ENCODE assay signal across 8 cellular contexts in the genomic region with DNA sequence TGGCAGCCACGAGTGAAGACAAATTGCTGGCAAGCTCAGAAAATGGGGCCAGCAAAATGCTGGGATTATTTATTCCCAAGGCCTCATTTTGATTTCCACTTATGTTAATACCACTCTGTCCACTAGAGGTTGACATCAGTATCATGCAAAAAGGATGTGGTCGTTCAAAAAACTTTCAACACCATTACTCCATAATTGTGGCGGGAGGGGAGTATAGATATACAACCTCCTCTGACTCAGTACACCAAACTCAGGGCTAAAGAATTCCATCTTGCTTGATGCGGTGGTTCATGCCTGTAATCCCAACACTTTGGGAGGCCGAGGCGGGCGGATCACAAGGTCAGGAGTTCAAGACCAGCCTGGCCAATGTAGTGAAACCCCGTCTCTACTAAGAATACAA.
A peak's percentile ranks its signal among the peaks of the same experiment; 100 is the strongest.
DNase-seq lines count a peak whose midpoint lies in the region; ATAC-seq, FAIRE-seq and TF ChIP-seq lines count a peak whose summit lies in the region.
"Not testable (repeated sequence)": the region's sequence is repeated elsewhere in the genome, so short reads cannot be mapped to it uniquely, and the experiment has no call there.

No MANE protein-coding gene starts in this region.

- not testable (repeated sequence) for H3K9me3 Mint-ChIP-seq in stimulated activated naive CD8-positive, alpha-beta T cell treated with anti-CD3 and anti-CD28 coated beads, Interleukin-15, amount 100 ng/mL, for 72 hours

- not testable (repeated sequence) for H2AFZ ChIP-seq in SK-N-SH (ENCODE audit: low read depth); K562 (ENCODE audit: low read depth, low read length); fibroblast of lung (ENCODE audit: low read length)

- H3K9me2 ChIP-seq in SK-N-SH, result not testable (repeated sequence)

- not testable (repeated sequence) for H3K27me3 ChIP-seq in SK-N-SH (ENCODE audit: insufficient read depth); K562 (ENCODE audit: control insufficient read depth in 2 of 2, insufficient read depth in 2 of 2, low read length in 2 of 2); fibroblast of lung (ENCODE audit: control insufficient read depth, insufficient read depth, low read length); kidney epithelial cell (ENCODE audit: control insufficient read depth, insufficient read depth, low read length)

- H3K9me1 ChIP-seq in K562 (ENCODE audit: control insufficient read depth, insufficient read depth, low read length), result not testable (repeated sequence)

- TF ChIP-seq RAD21 in SK-N-SH (IDR thresholded peaks at IDR 0.05; ENCODE audit: low read length), result not testable (repeated sequence)
- TF ChIP-seq RAD21 in K562 (CRISPR knock-in tag; conservative IDR thresholded peaks at IDR 0.05 in 1 of 2, IDR thresholded peaks at IDR 0.05 in 1 of 2), result 0 out of 4 replicates have a peak, but pooled peaks of 1 of the 2 experiments have one; percentile 7

- not testable (repeated sequence) for H3K27ac Mint-ChIP-seq in stimulated activated naive CD8-positive, alpha-beta T cell treated with anti-CD3 and anti-CD28 coated beads, Interleukin-15, amount 100 ng/mL, for 72 hours

- TF ChIP-seq POLR2A in NB4 (IDR thresholded peaks at IDR 0.05; ENCODE audit: extremely low read depth, insufficient read length); K562 (conservative IDR thresholded peaks at IDR 0.05): not testable (repeated sequence)

- CTCF ChIA-PET in SK-N-SH (lab: Yijun Ruan, JAX), result interaction anchor here (1.2 to 1.6 kb wide), 2 partner anchors 32 to 232 kb away, joined by 3 to 4 read pairs; no protein-coding TSS in a partner anchor
- CTCF ChIA-PET in K562 (lab: Yijun Ruan, JAX; ENCODE audit: low intra/inter-chr PET ratio), result not testable (repeated sequence)

- 97% methylated on average over 8 of the region's 8 CpGs for WGBS in SK-N-SH (ENCODE audit: low lambda C conversion rate)
- 87% methylated on average over 8 of the region's 8 CpGs for WGBS in K562 (ENCODE audit: insufficient coverage, low coverage, missing lambda C conversion rate)

- TF ChIP-seq CTCF in NB4 (IDR thresholded peaks at IDR 0.05; ENCODE audit: low read depth, low read length); K562 (IDR thresholded peaks at IDR 0.05 in 2 of 3, conservative IDR thresholded peaks at IDR 0.05 in 1 of 3; ENCODE audit: insufficient read depth in 2 of 3, low read depth in 1 of 3, low read length in 3 of 3): not testable (repeated sequence)
- TF ChIP-seq CTCF in SK-N-SH (IDR thresholded peaks at IDR 0.05) (peak; percentile 10; the same call in 1 of the 2 replicates), fibroblast of lung (conservative IDR thresholded peaks at IDR 0.05 in 1 of 2, IDR thresholded peaks at IDR 0.05 in 1 of 2; ENCODE audit: low read depth in 1 of 2, low read length in 2 of 2) (peak in 1 of 2 donors; percentile 36), kidney epithelial cell (IDR thresholded peaks at IDR 0.05; ENCODE audit: insufficient read depth, low read length, poor library complexity, severe bottlenecking) (peak; percentile 6)

- H3K9me3 ChIP-seq in SK-N-SH; K562 (replicated peaks; ENCODE audit: control insufficient read depth, insufficient read depth, low read depth, low read length); fibroblast of lung (ENCODE audit: control insufficient read depth, insufficient read depth, low read depth, low read length): not testable (repeated sequence)

- POLR2A ChIA-PET in SK-N-SH (lab: Yijun Ruan, JAX); K562 (lab: Yijun Ruan, JAX): not testable (repeated sequence)

- not testable (repeated sequence) for BruUV-seq in K562 (replicated peaks; lab: Mats Ljungman, UMichigan)

- intact Hi-C loops in K562 (cut with micrococcal nuclease), result not testable (repeated sequence)

- in situ Hi-C loops in K562 (cut with MboI), result not testable (repeated sequence)

- DNase-seq in Daoy (ENCODE audit: low read depth) (peak; percentile 90), HS-27A (ENCODE audit: low read depth) (peak; percentile 64), NB4 (ENCODE audit: low read depth) (peak; percentile 49), fibroblast of lung (ENCODE audit: low read depth in 2 of 2) (peak; percentile 88)
- DNase-seq in SK-N-SH; K562 (ENCODE audit: extremely low read depth in 1 of 4, low spot score in 3 of 4); kidney epithelial cell (ENCODE audit: low read depth); stimulated activated naive CD8-positive, alpha-beta T cell treated with anti-CD3 and anti-CD28 coated beads, Interleukin-15, amount 100 ng/mL, for 72 hours: not testable (repeated sequence)

- not testable (repeated sequence) for H3K9ac ChIP-seq in SK-N-SH; K562 (ENCODE audit: insufficient read depth in 1 of 2, low read depth in 2 of 2, low read length in 2 of 2); fibroblast of lung (ENCODE audit: insufficient read depth, low read length)

- H3K27ac ChIP-seq in SK-N-SH (ENCODE audit: low read depth in 2 of 2, low read length in 1 of 2); K562 (ENCODE audit: extremely low read depth, low read depth, low read length); fibroblast of lung (ENCODE audit: insufficient read depth, low read length): not testable (repeated sequence)

- not testable (repeated sequence) for H3K4me3 ChIP-seq in NB4 (ENCODE audit: low read depth, low read length); SK-N-SH (ENCODE audit: low read depth in 2 of 2, low read length in 1 of 2); K562; fibroblast of lung (replicated peaks in 1 of 4; ENCODE audit: control extremely low read depth in 1 of 4, insufficient read depth in 1 of 4, low read depth in 3 of 4, low read length in 4 of 4); kidney epithelial cell (ENCODE audit: low read depth, low read length)

- H4K20me1 ChIP-seq in SK-N-SH (ENCODE audit: insufficient read depth); K562 (replicated peaks; ENCODE audit: control insufficient read depth, insufficient read depth, low read length); fibroblast of lung (ENCODE audit: control insufficient read depth, extremely low read depth, insufficient read depth, low read length): not testable (repeated sequence)

- not testable (repeated sequence) for H3F3A ChIP-seq in SK-N-SH (replicated peaks; ENCODE audit: insufficient read depth)

- not testable (repeated sequence) for TF ChIP-seq EP300 in SK-N-SH (IDR thresholded peaks at IDR 0.05; ENCODE audit: borderline replicate concordance in 1 of 2, low read depth in 1 of 2, low read length in 1 of 2); K562 (IDR thresholded peaks at IDR 0.05; ENCODE audit: low read length)

- H3K4me1 ChIP-seq in SK-N-SH (ENCODE audit: control insufficient read depth in 1 of 2, insufficient read depth in 2 of 2, low read depth in 1 of 2, low read length in 1 of 2), result peaks cover 0 to 14% of the 10 kb centered on the region in 2 experiments; a peak in 3 of 4 replicates
- H3K4me1 ChIP-seq in K562 (replicated peaks in 1 of 2; ENCODE audit: control insufficient read depth in 2 of 2, insufficient read depth in 2 of 2, low read length in 2 of 2); fibroblast of lung (ENCODE audit: control insufficient read depth, extremely low read depth, insufficient read depth, low read length): not testable (repeated sequence)

- not testable (repeated sequence) for H3K4me1 Mint-ChIP-seq in stimulated activated naive CD8-positive, alpha-beta T cell treated with anti-CD3 and anti-CD28 coated beads, Interleukin-15, amount 100 ng/mL, for 72 hours

- not testable (repeated sequence) for H3K4me2 ChIP-seq in SK-N-SH; K562 (ENCODE audit: insufficient read depth, low read length); fibroblast of lung (ENCODE audit: extremely low read depth, insufficient read depth, low read length)

- H3K27me3 Mint-ChIP-seq in stimulated activated naive CD8-positive, alpha-beta T cell treated with anti-CD3 and anti-CD28 coated beads, Interleukin-15, amount 100 ng/mL, for 72 hours, result not testable (repeated sequence)

- not testable (repeated sequence) for FAIRE-seq in K562 (lab: Jason Lieb, UNC)

- H3K79me2 ChIP-seq in SK-N-SH (ENCODE audit: insufficient read depth); K562 (ENCODE audit: control insufficient read depth, insufficient read depth, low read length); fibroblast of lung (ENCODE audit: control insufficient read depth, insufficient read depth, low read length): not testable (repeated sequence)

- H3K4me3 Mint-ChIP-seq in stimulated activated naive CD8-positive, alpha-beta T cell treated with anti-CD3 and anti-CD28 coated beads, Interleukin-15, amount 100 ng/mL, for 72 hours, result not testable (repeated sequence)

- peak; percentile 42; the same call in 1 of the 3 replicates for ATAC-seq in K562
- peak; percentile 63 for ATAC-seq in stimulated activated naive CD8-positive, alpha-beta T cell treated with anti-CD3 and anti-CD28 coated beads, Interleukin-15, amount 100 ng/mL, for 72 hours

- not testable (repeated sequence) for H3K36me3 ChIP-seq in SK-N-SH (replicated peaks in 1 of 2; ENCODE audit: control insufficient read depth in 1 of 2, insufficient read depth in 2 of 2, low read length in 1 of 2); K562 (ENCODE audit: control insufficient read depth, insufficient read depth, low read length); fibroblast of lung (ENCODE audit: control insufficient read depth, insufficient read depth, low read length); kidney epithelial cell (ENCODE audit: control insufficient read depth, insufficient read depth, low read length)
